Comparison of ENCODE assay signal across 9 cellular contexts in the genomic region with DNA sequence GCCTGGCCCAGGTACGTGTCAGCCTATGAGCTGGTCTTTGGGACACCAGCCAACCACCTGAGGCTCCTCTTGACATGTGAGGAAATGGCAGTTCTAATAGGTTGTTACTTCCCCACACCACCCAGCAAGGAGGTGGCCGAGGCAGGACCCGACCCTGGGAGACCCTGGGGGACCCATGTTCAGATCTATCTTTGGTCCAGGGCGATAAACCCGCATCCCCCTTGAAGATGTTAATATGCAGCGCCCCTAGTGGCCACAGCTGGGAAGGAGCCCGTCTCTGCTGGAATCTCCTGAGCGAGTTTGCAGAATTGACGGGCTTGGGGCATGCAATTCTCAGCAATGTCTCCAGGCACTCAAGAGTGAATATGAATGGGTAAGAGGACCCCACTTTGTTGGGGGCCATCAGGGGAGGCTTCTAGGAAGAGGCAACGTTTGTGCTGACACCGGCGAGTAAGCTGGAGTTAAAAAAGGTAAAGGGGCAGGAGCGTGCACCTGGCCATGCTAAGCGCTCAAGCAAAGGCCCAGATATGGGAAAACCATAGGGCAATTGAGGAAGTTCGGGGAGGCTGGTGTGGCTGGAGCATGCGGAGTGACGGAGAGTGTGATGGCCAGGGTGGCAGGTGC. TPM values are rescaled to one million over a fixed set of nuclear protein-coding genes. Genes with fewer than 3 reads are reported as not detected.
A peak's percentile ranks its signal among the peaks of the same experiment; 100 is the strongest.
DNase-seq lines count a peak whose midpoint lies in the region; ATAC-seq and TF ChIP-seq lines count a peak whose summit lies in the region.
"Had no signal": no experiment of that assay in that cellular context is flagged by ENCODE, and none has a peak within 500 bp of the region (broad histone marks: within the 10 kb centered on the region; RNA-seq: fewer than 3 reads in every experiment).

No MANE protein-coding gene starts in this region.

- H3K4me3 ChIP-seq in lower lobe of right lung = no peak overlapping the region
- H3K4me3 ChIP-seq: skin epidermis had no signal

- no peaks in the 10 kb centered on the region for H3K27me3 ChIP-seq in lower lobe of right lung (ENCODE audit: low read depth)

- peaks cover 46% of the 10 kb centered on the region for H3K4me1 ChIP-seq in lower lobe of right lung

- H3K36me3 ChIP-seq in lower lobe of right lung = no peaks in the 10 kb centered on the region

- H3K9me3 ChIP-seq in lower lobe of right lung = no peaks in the 10 kb centered on the region

- TF ChIP-seq CTCF in lower lobe of right lung (IDR thresholded peaks at IDR 0.05) = peak; percentile 95

- intact Hi-C loops in lower lobe of right lung (cut with DNase I) = no loop called here

- H3K27ac ChIP-seq in lower lobe of right lung = no peak overlapping the region

- peak; percentile 22 to 56 for DNase-seq in NCI-H524 (lab: John Stamatoyannopoulos, UW)
- DNase-seq in NCI-H524 treated with DMSO at 0.1 percent for 48 hours (lab: John Stamatoyannopoulos, UW) = no peak
- DNase-seq in NCI-H2196 treated with DMSO at 0.1 percent for 48 hours (lab: John Stamatoyannopoulos, UW; ENCODE audit: unreplicated experiment) = peak; percentile 7
- DNase-seq in activated CD4-positive, alpha-beta T cell treated with anti-CD3 and anti-CD28 coated beads, Interleukin-2, amount 50 U/mL, for 24 hours (ENCODE audit: low read depth in 1 of 2, low spot score in 1 of 2) = peak; percentile 77 to 79
- DNase-seq in dedifferentiated amniotic fluid mesenchymal stem cell (ENCODE audit: extremely low spot score) = peak; percentile 69
- peak; percentile 81 for DNase-seq in lower lobe of right lung
- peak; percentile 71 for DNase-seq in stimulated activated CD8-positive, alpha-beta memory T cell treated with anti-CD3 and anti-CD28 coated beads, Interleukin-15, amount 100 ng/mL, for 24 hours (ENCODE audit: low read depth)

- ATAC-seq in lower lobe of right lung (peak; percentile 53 to 58), GM18867 (IDR thresholded peaks at IDR 0.05; ENCODE audit: unreplicated experiment) (no peak)

RNA-seq across cellular contexts. Expression of gene MYO1F, which starts 1.5 kb away (rescaled TPM):
- total RNA-seq in lower lobe of right lung = 162 TPM

RNA-seq across cellular contexts. Expression of gene ADAMTS10, which starts 31.8 kb away (rescaled TPM):
- total RNA-seq in lower lobe of right lung = 22.4 TPM

RNA-seq across cellular contexts. Expression of gene NFILZ, which starts 51.7 kb away (rescaled TPM):
- not detected for total RNA-seq in lower lobe of right lung
